In genomic region chr10:14578060-14578952, GRCh38 we compare ENCODE assay signal across 9 cellular contexts.
DNase-seq lines count a peak whose midpoint lies in the region; ATAC-seq and TF ChIP-seq lines count a peak whose summit lies in the region.
"Had no signal": no experiment of that assay in that cellular context is flagged by ENCODE, and none has a peak within 500 bp of the region (broad histone marks: within the 10 kb centered on the region; RNA-seq: fewer than 3 reads in every experiment).

No MANE protein-coding gene starts in this region.

- H3K27ac ChIP-seq in GM23248 (no peak overlapping the region), VCaP (peak overlapping the region; percentile 84)
- H3K27ac ChIP-seq: colonic mucosa had no signal

- H3K27me3 Mint-ChIP-seq in osteocyte (ENCODE audit: unreplicated experiment) = no peaks in the 10 kb centered on the region

- no peaks in the 10 kb centered on the region for H3K9me3 ChIP-seq in GM23248 (ENCODE audit: low read depth)
- H3K9me3 ChIP-seq: colonic mucosa had no signal

- peak; percentile 18 for DNase-seq in GM23248
- peak; percentile 45 for DNase-seq in fibroblast of the aortic adventitia (ENCODE audit: low read depth)
- DNase-seq in osteocyte (ENCODE audit: extremely low spot score, unreplicated experiment) = no peak
- DNase-seq in activated CD8-positive, alpha-beta memory T cell treated with anti-CD3 and anti-CD28 coated beads for 24 hours = no peak
- no peak for DNase-seq in NCI-H82 treated with DMSO at 0.1 percent for 48 hours (lab: John Stamatoyannopoulos, UW; ENCODE audit: unreplicated experiment)
- DNase-seq in NCI-H1436 treated with DMSO at 0.1 percent for 48 hours (lab: John Stamatoyannopoulos, UW) = no peak
- DNase-seq: colonic mucosa had no signal

- peak overlapping the region; percentile 89 for H3K27ac Mint-ChIP-seq in osteocyte (ENCODE audit: unreplicated experiment)

- no peaks in the 10 kb centered on the region for H3K9me2 ChIP-seq in GM23248 (ENCODE audit: insufficient read depth)

- no peaks in the 10 kb centered on the region for H3F3A ChIP-seq in GM23248 (ENCODE audit: insufficient read depth)

- H4K20me1 ChIP-seq in GM23248 (ENCODE audit: insufficient read depth) = no peaks in the 10 kb centered on the region

- H3K4me3 Mint-ChIP-seq in osteocyte (ENCODE audit: unreplicated experiment) = peak overlapping the region; percentile 69

- H3K27me3 ChIP-seq in GM23248 (replicated peaks; ENCODE audit: insufficient read depth) = no peaks in the 10 kb centered on the region
- H3K27me3 ChIP-seq: colonic mucosa had no signal

- H3K9me3 Mint-ChIP-seq in osteocyte (ENCODE audit: unreplicated experiment) = no peaks in the 10 kb centered on the region

- H3K79me2 ChIP-seq in GM23248 (ENCODE audit: insufficient read depth) = peaks cover 29% of the 10 kb centered on the region; the same call in 1 of the 2 replicates

- 72 to 75% methylated on average over 18 of the region's 18 CpGs for WGBS in GM23248 (ENCODE audit: low coverage in 1 of 2, low lambda C conversion rate in 2 of 2, missing lambda C conversion rate in 2 of 2), 2 experiments

- no peaks in the 10 kb centered on the region; the same call in 1 of the 2 replicates for H3K4me1 ChIP-seq in GM23248 (ENCODE audit: insufficient read depth)
- H3K4me1 ChIP-seq: colonic mucosa had no signal

- peaks cover 6% of the 10 kb centered on the region for H3K36me3 Mint-ChIP-seq in osteocyte (ENCODE audit: unreplicated experiment)

- no peak for TF ChIP-seq CTCF in VCaP (conservative IDR thresholded peaks at IDR 0.05)
- TF ChIP-seq CTCF in fibroblast of the aortic adventitia (IDR thresholded peaks at IDR 0.05; ENCODE audit: insufficient read depth, low read length) = no peak
- TF ChIP-seq CTCF in osteocyte (IDR thresholded peaks at IDR 0.05) = no peak

- ATAC-seq in GM21825 (IDR thresholded peaks at IDR 0.05; ENCODE audit: unreplicated experiment) = no peak

- no peak overlapping the region for H3K9ac ChIP-seq in GM23248

- in situ Hi-C loops in GM23248 (cut with MboI) = no loop called here

- no peak overlapping the region for H3K4me2 ChIP-seq in GM23248 (ENCODE audit: unreplicated experiment)

- H3K4me3 ChIP-seq in GM23248 (peak overlapping the region; percentile 19; the same call in 1 of the 2 replicates), fibroblast of the aortic adventitia (ENCODE audit: low read depth, low read length) (no peak overlapping the region)
- H3K4me3 ChIP-seq: colonic mucosa had no signal

- H3K4me1 Mint-ChIP-seq in osteocyte (ENCODE audit: unreplicated experiment) = peaks cover 29% of the 10 kb centered on the region

- H3K36me3 ChIP-seq in GM23248 (ENCODE audit: low read depth) = no peaks in the 10 kb centered on the region
- H3K36me3 ChIP-seq: colonic mucosa had no signal

- H2AFZ ChIP-seq in GM23248 = peak overlapping the region; percentile 35; the same call in 1 of the 2 replicates

Comparison
In these comparisons a context has a peak if more than half of its experiments do, and no peak if none do; other contexts are left out.
1. DNase-seq: peak in GM23248 (single experiment) and fibroblast of the aortic adventitia (single experiment); none in osteocyte (single experiment), activated CD8-positive, alpha-beta memory T cell treated with anti-CD3 and anti-CD28 coated beads for 24 hours (single experiment), NCI-H82 treated with DMSO at 0.1 percent for 48 hours (single experiment) and NCI-H1436 treated with DMSO at 0.1 percent for 48 hours (single experiment).